Comparison of ENCODE assay signal across 1 cellular context in genomic region chr1:207152792-207153434, GRCh38.
A peak's percentile ranks its signal among the peaks of the same experiment; 100 is the strongest.
TF ChIP-seq lines count a peak whose summit lies in the region.

No MANE protein-coding gene starts in this region.

TF ChIP-seq in HepG2, 621 proteins besides CTCF, POLR2A, EP300 and RAD21 (continued from another document and continues in another):
- TF ChIP-seq MAZ (IDR thresholded peaks at IDR 0.05; ENCODE audit: borderline replicate concordance, low read depth, low read length) = no peak
- TF ChIP-seq MAZ (CRISPR knock-in tag; IDR thresholded peaks at IDR 0.05; ENCODE audit: low read depth) = no peak
- peak; percentile 49; the same call in 1 of the 2 replicates for TF ChIP-seq ZNF430 (CRISPR knock-in tag; IDR thresholded peaks at IDR 0.05)
- peak; percentile 87; the same call in 1 of the 2 replicates for TF ChIP-seq ZNF605 (CRISPR knock-in tag; IDR thresholded peaks at IDR 0.05)
- no peak for TF ChIP-seq ZNF747 (CRISPR knock-in tag; IDR thresholded peaks at IDR 0.05; ENCODE audit: borderline replicate concordance)
- TF ChIP-seq PITX1 (CRISPR knock-in tag; IDR thresholded peaks at IDR 0.05) = peak; percentile 64; the same call in 1 of the 2 replicates
- TF ChIP-seq ELF4 (CRISPR knock-in tag; IDR thresholded peaks at IDR 0.05; ENCODE audit: borderline replicate concordance) = no peak
- TF ChIP-seq NBN (conservative IDR thresholded peaks at IDR 0.05) = no peak
- TF ChIP-seq, protein P1, sequence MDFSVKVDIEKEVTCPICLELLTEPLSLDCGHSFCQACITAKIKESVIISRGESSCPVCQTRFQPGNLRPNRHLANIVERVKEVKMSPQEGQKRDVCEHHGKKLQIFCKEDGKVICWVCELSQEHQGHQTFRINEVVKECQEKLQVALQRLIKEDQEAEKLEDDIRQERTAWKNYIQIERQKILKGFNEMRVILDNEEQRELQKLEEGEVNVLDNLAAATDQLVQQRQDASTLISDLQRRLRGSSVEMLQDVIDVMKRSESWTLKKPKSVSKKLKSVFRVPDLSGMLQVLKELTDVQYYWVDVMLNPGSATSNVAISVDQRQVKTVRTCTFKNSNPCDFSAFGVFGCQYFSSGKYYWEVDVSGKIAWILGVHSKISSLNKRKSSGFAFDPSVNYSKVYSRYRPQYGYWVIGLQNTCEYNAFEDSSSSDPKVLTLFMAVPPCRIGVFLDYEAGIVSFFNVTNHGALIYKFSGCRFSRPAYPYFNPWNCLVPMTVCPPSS (IDR thresholded peaks at IDR 0.05) = no peak
- no peak for TF ChIP-seq RARG (CRISPR knock-in tag; IDR thresholded peaks at IDR 0.05; ENCODE audit: low read depth)
- TF ChIP-seq ZNF672 (CRISPR knock-in tag; IDR thresholded peaks at IDR 0.05) = no peak
- no peak for TF ChIP-seq TRIM24 (CRISPR knock-in tag; IDR thresholded peaks at IDR 0.05)
- TF ChIP-seq ZNF383 (CRISPR knock-in tag; IDR thresholded peaks at IDR 0.05; ENCODE audit: borderline replicate concordance) = no peak
- no peak for TF ChIP-seq ZBTB3 (CRISPR knock-in tag; IDR thresholded peaks at IDR 0.05; ENCODE audit: borderline replicate concordance, low read depth)
- TF ChIP-seq KMT2A (CRISPR knock-in tag; IDR thresholded peaks at IDR 0.05) = peak; percentile 48; the same call in 1 of the 2 replicates
- TF ChIP-seq ZNF891 (CRISPR knock-in tag; IDR thresholded peaks at IDR 0.05) = no peak
- TF ChIP-seq ZBTB40 (IDR thresholded peaks at IDR 0.05) = peak; percentile 83
- TF ChIP-seq ZBTB40 (CRISPR knock-in tag; IDR thresholded peaks at IDR 0.05) = 0 out of 2 replicates have a peak, but pooled peaks have one; percentile 18
- TF ChIP-seq MTA1 (CRISPR knock-in tag; IDR thresholded peaks at IDR 0.05; ENCODE audit: borderline replicate concordance) = no peak
- peak; percentile 25 for TF ChIP-seq CEBPG (CRISPR knock-in tag; IDR thresholded peaks at IDR 0.05)
- peak; percentile 85 for TF ChIP-seq ZNF614 (CRISPR knock-in tag; IDR thresholded peaks at IDR 0.05; ENCODE audit: borderline replicate concordance)
- no peak for TF ChIP-seq AGO2 (optimal IDR thresholded peaks at IDR 0.05; ENCODE audit: low read depth, low read length)
- no peak for TF ChIP-seq ZNF337 (CRISPR knock-in tag; IDR thresholded peaks at IDR 0.05; ENCODE audit: borderline replicate concordance, low read depth)
- TF ChIP-seq SETDB1 (CRISPR knock-in tag; IDR thresholded peaks at IDR 0.05; ENCODE audit: borderline replicate concordance) = peak; percentile 88
- no peak for TF ChIP-seq ZNF562 (CRISPR knock-in tag; IDR thresholded peaks at IDR 0.05; ENCODE audit: borderline replicate concordance)
- peak; percentile 35; the same call in 1 of the 2 replicates for TF ChIP-seq FOXK1 (CRISPR knock-in tag; IDR thresholded peaks at IDR 0.05; ENCODE audit: borderline replicate concordance, low read depth)
- TF ChIP-seq SP4 (CRISPR knock-in tag; IDR thresholded peaks at IDR 0.05) = no peak
- TF ChIP-seq FLYWCH1 (CRISPR knock-in tag; IDR thresholded peaks at IDR 0.05) = no peak
- TF ChIP-seq ZNF580 (CRISPR knock-in tag; IDR thresholded peaks at IDR 0.05; ENCODE audit: borderline replicate concordance, low read depth) = 0 out of 2 replicates have a peak, but pooled peaks have one; percentile 44
- no peak for TF ChIP-seq TOE1 (CRISPR knock-in tag; IDR thresholded peaks at IDR 0.05)
- TF ChIP-seq REXO4 (CRISPR knock-in tag; IDR thresholded peaks at IDR 0.05; ENCODE audit: borderline replicate concordance) = no peak
- TF ChIP-seq SMARCE1 (IDR thresholded peaks at IDR 0.05; ENCODE audit: borderline replicate concordance) = no peak
- peak; percentile 86 for TF ChIP-seq ZFY (CRISPR knock-in tag; IDR thresholded peaks at IDR 0.05)
- TF ChIP-seq, protein P2, sequence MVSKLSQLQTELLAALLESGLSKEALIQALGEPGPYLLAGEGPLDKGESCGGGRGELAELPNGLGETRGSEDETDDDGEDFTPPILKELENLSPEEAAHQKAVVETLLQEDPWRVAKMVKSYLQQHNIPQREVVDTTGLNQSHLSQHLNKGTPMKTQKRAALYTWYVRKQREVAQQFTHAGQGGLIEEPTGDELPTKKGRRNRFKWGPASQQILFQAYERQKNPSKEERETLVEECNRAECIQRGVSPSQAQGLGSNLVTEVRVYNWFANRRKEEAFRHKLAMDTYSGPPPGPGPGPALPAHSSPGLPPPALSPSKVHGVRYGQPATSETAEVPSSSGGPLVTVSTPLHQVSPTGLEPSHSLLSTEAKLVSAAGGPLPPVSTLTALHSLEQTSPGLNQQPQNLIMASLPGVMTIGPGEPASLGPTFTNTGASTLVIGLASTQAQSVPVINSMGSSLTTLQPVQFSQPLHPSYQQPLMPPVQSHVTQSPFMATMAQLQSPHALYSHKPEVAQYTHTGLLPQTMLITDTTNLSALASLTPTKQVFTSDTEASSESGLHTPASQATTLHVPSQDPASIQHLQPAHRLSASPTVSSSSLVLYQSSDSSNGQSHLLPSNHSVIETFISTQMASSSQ (IDR thresholded peaks at IDR 0.05; ENCODE audit: low read depth) = no peak
- TF ChIP-seq, protein P2 (CRISPR knock-in tag; IDR thresholded peaks at IDR 0.05; ENCODE audit: borderline replicate concordance) = no peak
- peak; percentile 27; the same call in 1 of the 2 replicates for TF ChIP-seq NCOA2 (CRISPR knock-in tag; IDR thresholded peaks at IDR 0.05)
- peak; percentile 50; the same call in 1 of the 2 replicates for TF ChIP-seq ZNF350 (CRISPR knock-in tag; IDR thresholded peaks at IDR 0.05; ENCODE audit: borderline replicate concordance, low read depth)
- no peak for TF ChIP-seq ZFP82 (CRISPR knock-in tag; IDR thresholded peaks at IDR 0.05; ENCODE audit: borderline replicate concordance)
- TF ChIP-seq ZNF501 (CRISPR knock-in tag; IDR thresholded peaks at IDR 0.05) = peak; percentile 87
- 0 out of 2 replicates have a peak, but pooled peaks have one; percentile 26 for TF ChIP-seq MEF2D (CRISPR knock-in tag; IDR thresholded peaks at IDR 0.05)
- TF ChIP-seq SOX13 (IDR thresholded peaks at IDR 0.05) = no peak
- peak in 1 of 2 experiments; percentile 4; a peak in 1 of 4 replicates for TF ChIP-seq SOX13 (CRISPR knock-in tag; conservative IDR thresholded peaks at IDR 0.05 in 1 of 2, IDR thresholded peaks at IDR 0.05 in 1 of 2)
- TF ChIP-seq ZNF547 (CRISPR knock-in tag; IDR thresholded peaks at IDR 0.05) = 0 out of 2 replicates have a peak, but pooled peaks have one; percentile 26
- TF ChIP-seq, protein P3, sequence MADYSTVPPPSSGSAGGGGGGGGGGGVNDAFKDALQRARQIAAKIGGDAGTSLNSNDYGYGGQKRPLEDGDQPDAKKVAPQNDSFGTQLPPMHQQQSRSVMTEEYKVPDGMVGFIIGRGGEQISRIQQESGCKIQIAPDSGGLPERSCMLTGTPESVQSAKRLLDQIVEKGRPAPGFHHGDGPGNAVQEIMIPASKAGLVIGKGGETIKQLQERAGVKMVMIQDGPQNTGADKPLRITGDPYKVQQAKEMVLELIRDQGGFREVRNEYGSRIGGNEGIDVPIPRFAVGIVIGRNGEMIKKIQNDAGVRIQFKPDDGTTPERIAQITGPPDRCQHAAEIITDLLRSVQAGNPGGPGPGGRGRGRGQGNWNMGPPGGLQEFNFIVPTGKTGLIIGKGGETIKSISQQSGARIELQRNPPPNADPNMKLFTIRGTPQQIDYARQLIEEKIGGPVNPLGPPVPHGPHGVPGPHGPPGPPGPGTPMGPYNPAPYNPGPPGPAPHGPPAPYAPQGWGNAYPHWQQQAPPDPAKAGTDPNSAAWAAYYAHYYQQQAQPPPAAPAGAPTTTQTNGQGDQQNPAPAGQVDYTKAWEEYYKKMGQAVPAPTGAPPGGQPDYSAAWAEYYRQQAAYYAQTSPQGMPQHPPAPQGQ (CRISPR knock-in tag; IDR thresholded peaks at IDR 0.05; ENCODE audit: borderline replicate concordance) = no peak
- TF ChIP-seq ZFP62 (CRISPR knock-in tag; IDR thresholded peaks at IDR 0.05) = no peak
- TF ChIP-seq ZNF205 (CRISPR knock-in tag; IDR thresholded peaks at IDR 0.05) = no peak
- TF ChIP-seq, protein P4, sequence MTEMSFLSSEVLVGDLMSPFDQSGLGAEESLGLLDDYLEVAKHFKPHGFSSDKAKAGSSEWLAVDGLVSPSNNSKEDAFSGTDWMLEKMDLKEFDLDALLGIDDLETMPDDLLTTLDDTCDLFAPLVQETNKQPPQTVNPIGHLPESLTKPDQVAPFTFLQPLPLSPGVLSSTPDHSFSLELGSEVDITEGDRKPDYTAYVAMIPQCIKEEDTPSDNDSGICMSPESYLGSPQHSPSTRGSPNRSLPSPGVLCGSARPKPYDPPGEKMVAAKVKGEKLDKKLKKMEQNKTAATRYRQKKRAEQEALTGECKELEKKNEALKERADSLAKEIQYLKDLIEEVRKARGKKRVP (CRISPR knock-in tag; IDR thresholded peaks at IDR 0.05) = 0 out of 4 replicates have a peak, but pooled peaks of 1 of the 2 experiments have one; percentile 25
- no peak for TF ChIP-seq NFYC (CRISPR knock-in tag; IDR thresholded peaks at IDR 0.05)
- TF ChIP-seq ZMYM3 (CRISPR knock-in tag; IDR thresholded peaks at IDR 0.05) = peak; percentile 60; the same call in 1 of the 2 replicates
- peak; percentile 50; the same call in 1 of the 2 replicates for TF ChIP-seq NR2F2 (IDR thresholded peaks at IDR 0.05; ENCODE audit: borderline replicate concordance, low read depth)
- peak; percentile 67 for TF ChIP-seq SRF (IDR thresholded peaks at IDR 0.05; ENCODE audit: low read depth, low read length)
- no peak for TF ChIP-seq ZEB1 (IDR thresholded peaks at IDR 0.05; ENCODE audit: insufficient replicate concordance, low read depth)
- peak; percentile 45; the same call in 1 of the 2 replicates for TF ChIP-seq ZNF788 (CRISPR knock-in tag; IDR thresholded peaks at IDR 0.05; ENCODE audit: borderline replicate concordance)
